ENCODE assay signal across 29 cellular contexts in the genomic region with DNA sequence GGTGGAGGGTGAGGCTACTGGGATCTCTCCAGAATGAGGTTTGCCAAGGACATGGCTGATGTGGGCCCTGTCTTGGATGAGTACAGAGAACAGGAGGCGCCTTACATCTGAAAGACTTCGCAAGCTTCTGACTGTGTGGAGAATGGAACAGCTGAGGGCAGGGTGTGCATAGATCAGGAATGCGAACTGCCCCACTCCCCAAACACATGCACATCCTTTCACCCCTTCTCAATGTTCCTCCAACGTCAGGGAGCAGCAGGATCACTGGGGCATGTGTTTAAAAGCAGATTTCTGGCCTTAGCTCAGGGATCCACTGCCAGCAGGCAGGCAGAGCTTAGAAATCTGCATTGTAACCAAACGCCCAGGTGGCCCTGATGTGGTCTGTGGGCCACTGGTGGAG. TPM values are rescaled to one million over a fixed set of nuclear protein-coding genes. Genes with fewer than 3 reads are reported as not detected.
"Had no signal": no experiment of that assay in that cellular context is flagged by ENCODE, and none has a peak within 500 bp of the region (broad histone marks: within the 10 kb centered on the region; RNA-seq: fewer than 3 reads in every experiment).

No MANE protein-coding gene starts in this region.

- H3K27ac ChIP-seq: esophagus squamous epithelium, neutrophil, ovary, psoas muscle, right atrium auricular region, thyroid gland, upper lobe of right lung, VCaP had no signal

- H3K9me3 ChIP-seq: esophagus squamous epithelium, neutrophil, ovary, psoas muscle, thyroid gland, upper lobe of right lung had no signal

- H3K4me3 ChIP-seq: esophagus squamous epithelium, lung, ovary, psoas muscle, right atrium auricular region, thyroid gland, upper lobe of right lung had no signal

- DNase-seq: activated CD4-positive, alpha-beta T cell treated with anti-CD3 and anti-CD28 coated beads for 1 hour; activated CD4-positive, alpha-beta T cell treated with anti-CD3 and anti-CD28 coated beads, Interleukin-2, amount 50 U/mL, for 4 hours; activated CD8-positive, alpha-beta memory T cell treated with anti-CD3 and anti-CD28 coated beads for 24 hours; activated CD8-positive, alpha-beta memory T cell treated with anti-CD3 and anti-CD28 coated beads, Interleukin-2, amount 50 U/mL, for 4 hours; activated naive CD4-positive, alpha-beta T cell treated with Interleukin-2 at 50 U/mL for 16 hours; activated naive CD8-positive, alpha-beta T cell treated with anti-CD3 and anti-CD28 coated beads, Interleukin-2, amount 10 ng/mL, durations not matched to agents 7 days and 5 days; activated T-cell treated with anti-CD3 and anti-CD28 coated beads, Interleukin-2, amount 50 U/mL, for 24 hours; amniotic stem cell; cerebellar nuclear complex; cortex of kidney; endodermal cell; esophagus squamous epithelium; immature natural killer cell; naive thymus-derived CD8-positive, alpha-beta T cell; ovary; psoas muscle; stimulated activated CD4-positive, alpha-beta T cell treated with anti-CD3 and anti-CD28 coated beads, Interleukin-12 subunit alpha, Interleukin-12 subunit beta, amount 100 ng/mL, for 4 hours; stimulated activated CD4-positive, alpha-beta T cell treated with anti-CD3 and anti-CD28 coated beads, Interleukin-4, amount 100 ng/mL, for 4 hours; stimulated activated naive CD8-positive, alpha-beta T cell treated with anti-CD3 and anti-CD28 coated beads, Interleukin-15, Interleukin-2, amounts not matched to agents 100 U/mL and 50 U/mL, for 24 hours; substantia nigra; thyroid gland; upper lobe of right lung had no signal

- H3K36me3 ChIP-seq: esophagus squamous epithelium, neutrophil, ovary, right atrium auricular region, thyroid gland, upper lobe of right lung had no signal

- H3K4me1 ChIP-seq: esophagus squamous epithelium, psoas muscle, right atrium auricular region, thyroid gland, upper lobe of right lung had no signal

- H3K27me3 ChIP-seq: ovary, right atrium auricular region, thyroid gland had no signal

RNA-seq across cellular contexts. Expression of a gene that starts 36.5 kb away (rescaled TPM):
- total RNA-seq: glomerular endothelial cell, kidney epithelial cell, skeletal muscle tissue had no signal
- polyA plus RNA-seq: immature natural killer cell had no signal
